In genomic region chr2:160287476-160287875, GRCh38 we compare ENCODE assay signal across 27 cellular contexts.
DNase-seq lines count a peak whose midpoint lies in the region; ATAC-seq and TF ChIP-seq lines count a peak whose summit lies in the region.
"Had no signal": no experiment of that assay in that cellular context is flagged by ENCODE, and none has a peak within 500 bp of the region (broad histone marks: within the 10 kb centered on the region; RNA-seq: fewer than 3 reads in every experiment).

No MANE protein-coding gene starts in this region.

- H3K79me2 ChIP-seq in GM23248 (ENCODE audit: insufficient read depth) = peaks cover 95% of the 10 kb centered on the region

- H3K4me1 ChIP-seq in GM23248 (ENCODE audit: insufficient read depth) = peaks cover 50% of the 10 kb centered on the region
- H3K4me1 ChIP-seq in testis = no peaks in the 10 kb centered on the region
- H3K4me1 ChIP-seq: body of pancreas had no signal

- CTCF ChIA-PET in CD4-positive, alpha-beta T cell (lab: Charles Lee) = no interaction called here

- no peaks in the 10 kb centered on the region for H3K9me3 Mint-ChIP-seq in CD4-positive, alpha-beta T cell
- H3K9me3 Mint-ChIP-seq in chondrocyte (ENCODE audit: low read depth) (peaks cover 2% of the 10 kb centered on the region), osteocyte (ENCODE audit: unreplicated experiment) (no peaks in the 10 kb centered on the region)
- H3K9me3 Mint-ChIP-seq in activated T-cell treated with anti-CD3 and anti-CD28 coated beads, Interleukin-2, amount 50 U/mL, for 72 hours = no peaks in the 10 kb centered on the region
- H3K9me3 Mint-ChIP-seq in activated naive CD4-positive, alpha-beta T cell treated with anti-CD3 and anti-CD28 coated beads, Interleukin-2, amount 50 U/mL, for 72 hours = no peaks in the 10 kb centered on the region
- H3K9me3 Mint-ChIP-seq: activated CD4-positive, alpha-beta T cell treated with anti-CD3 and anti-CD28 coated beads, Interleukin-2, amount 10 ng/mL, durations not matched to agents 24 days and 14 days; activated T-cell treated with anti-CD3 and anti-CD28 coated beads, Interleukin-2, amount 50 U/mL, for 24 hours; CD14-positive monocyte had no signal

- no peaks in the 10 kb centered on the region for H3K9me3 ChIP-seq in CD4-positive, alpha-beta T cell (ENCODE audit: control insufficient read depth, low read length)
- H3K9me3 ChIP-seq in GM23248 (ENCODE audit: low read depth) = no peaks in the 10 kb centered on the region
- no peaks in the 10 kb centered on the region for H3K9me3 ChIP-seq in testis
- H3K9me3 ChIP-seq: body of pancreas, spleen had no signal

- H3K27ac Mint-ChIP-seq in CD4-positive, alpha-beta T cell = peak overlapping the region; percentile 17
- H3K27ac Mint-ChIP-seq in chondrocyte (ENCODE audit: unreplicated experiment) (peak overlapping the region; percentile 99), osteocyte (ENCODE audit: unreplicated experiment) (peak overlapping the region; percentile 81)
- H3K27ac Mint-ChIP-seq in activated T-cell treated with anti-CD3 and anti-CD28 coated beads, Interleukin-2, amount 50 U/mL, for 72 hours = no peak overlapping the region
- peak overlapping the region in 1 of 2 donors; percentile 3 for H3K27ac Mint-ChIP-seq in activated naive CD4-positive, alpha-beta T cell treated with anti-CD3 and anti-CD28 coated beads, Interleukin-2, amount 50 U/mL, for 72 hours
- H3K27ac Mint-ChIP-seq: activated CD4-positive, alpha-beta T cell treated with anti-CD3 and anti-CD28 coated beads, Interleukin-2, amount 10 ng/mL, durations not matched to agents 24 days and 14 days had no signal

- H3K36me3 ChIP-seq in GM23248 (ENCODE audit: low read depth) = peaks cover 65% of the 10 kb centered on the region
- no peaks in the 10 kb centered on the region for H3K36me3 ChIP-seq in testis (ENCODE audit: low read depth, missing control alignments)

- H3K4me1 Mint-ChIP-seq in CD4-positive, alpha-beta T cell (ENCODE audit: low read depth) = peaks cover 21% of the 10 kb centered on the region
- H3K4me1 Mint-ChIP-seq in chondrocyte (ENCODE audit: low read depth) (peaks cover 69% of the 10 kb centered on the region), osteocyte (ENCODE audit: unreplicated experiment) (peaks cover 54% of the 10 kb centered on the region)
- H3K4me1 Mint-ChIP-seq in activated T-cell treated with anti-CD3 and anti-CD28 coated beads, Interleukin-2, amount 50 U/mL, for 72 hours (ENCODE audit: low read depth) = peaks cover 26% of the 10 kb centered on the region

- no peak overlapping the region for H3K27ac ChIP-seq in CD4-positive, alpha-beta T cell (ENCODE audit: low read depth, low read length)
- 0 out of 2 replicates have a peak overlapping the region, but pooled peaks have one; percentile 98 for H3K27ac ChIP-seq in GM23248
- no peak overlapping the region for H3K27ac ChIP-seq in testis
- H3K27ac ChIP-seq: body of pancreas, spleen had no signal

- H3F3A ChIP-seq in GM23248 (ENCODE audit: insufficient read depth) = peaks cover 81% of the 10 kb centered on the region

- no peak overlapping the region for H2AFZ ChIP-seq in GM23248

- no peak for TF ChIP-seq CTCF in CD4-positive, alpha-beta T cell (IDR thresholded peaks at IDR 0.05)
- TF ChIP-seq CTCF in chondrocyte (IDR thresholded peaks at IDR 0.05) (peak; percentile 31), osteocyte (IDR thresholded peaks at IDR 0.05) (no peak), testis (IDR thresholded peaks at IDR 0.05) (no peak)

- TF ChIP-seq POLR2A in testis (IDR thresholded peaks at IDR 0.05) = no peak

- H3K4me3 ChIP-seq in GM23248 (no peak overlapping the region), testis (no peak overlapping the region)
- H3K4me3 ChIP-seq: body of pancreas, spleen had no signal

- DNase-seq in CD4-positive, alpha-beta T cell = no peak
- DNase-seq in GM23248 = no peak
- no peak for DNase-seq in chondrocyte (ENCODE audit: low spot score)
- DNase-seq in osteocyte (ENCODE audit: extremely low spot score, unreplicated experiment) = no peak
- DNase-seq in activated T-cell treated with anti-CD3 and anti-CD28 coated beads, Interleukin-2, amount 50 U/mL, for 72 hours = no peak
- DNase-seq in activated naive CD4-positive, alpha-beta T cell treated with anti-CD3 and anti-CD28 coated beads, Interleukin-2, amount 50 U/mL, for 72 hours (ENCODE audit: low spot score in 2 of 2) = no peak
- DNase-seq in testis = no peak
- DNase-seq: activated CD4-positive, alpha-beta T cell treated with anti-CD3 and anti-CD28 coated beads, Interleukin-2, amount 10 ng/mL, durations not matched to agents 24 days and 14 days; activated gamma-delta T cell treated with Interleukin-2 at 50 U/mL for 16 hours; activated T-cell treated with anti-CD3 and anti-CD28 coated beads, Interleukin-2, amount 50 U/mL, for 24 hours; body of pancreas; effector CD4-positive, alpha-beta T cell; KG1; mesendoderm; NCI-H1417 treated with DMSO at 0.1 percent for 48 hours; NCI-H2107; NCI-H510A treated with DMSO at 0.1 percent for 48 hours; NK-92 treated with Interleukin-12 subunit alpha and Interleukin-12 subunit beta, amount 100 ng/mL, for 24 hours; occipital lobe; PC-3; SIG-M5; spleen; stimulated activated CD4-positive, alpha-beta T cell treated with anti-CD3 and anti-CD28 coated beads, Interleukin-2, amount 100 ng/mL, for 48 hours; SW 1271; T1000 had no signal

- no peak for ATAC-seq in CD4-positive, alpha-beta T cell (ENCODE audit: poor library complexity)
- ATAC-seq in activated T-cell treated with anti-CD3 and anti-CD28 coated beads, Interleukin-2, amount 50 U/mL, for 72 hours (replicated peaks in 1 of 2) = no peak
- no peak for ATAC-seq in activated naive CD4-positive, alpha-beta T cell treated with anti-CD3 and anti-CD28 coated beads, Interleukin-2, amount 50 U/mL, for 72 hours
- ATAC-seq: body of pancreas, HCT116, PC-3 had no signal

- H3K9ac ChIP-seq in GM23248 = no peak overlapping the region

- no peaks in the 10 kb centered on the region for H3K27me3 ChIP-seq in CD4-positive, alpha-beta T cell (ENCODE audit: control insufficient read depth, insufficient read depth, low read length)
- no peaks in the 10 kb centered on the region for H3K27me3 ChIP-seq in GM23248 (replicated peaks; ENCODE audit: insufficient read depth)
- no peaks in the 10 kb centered on the region for H3K27me3 ChIP-seq in testis
- H3K27me3 ChIP-seq: body of pancreas, spleen had no signal

- intact Hi-C loops in CD4-positive, alpha-beta T cell (cut with DNase I, micrococcal nuclease) = no loop called here
- intact Hi-C loops in testis (cut with DNase I; ENCODE audit: low total_unique reads) = no loop called here

- H3K4me3 Mint-ChIP-seq in CD4-positive, alpha-beta T cell = no peak overlapping the region
- H3K4me3 Mint-ChIP-seq in chondrocyte (ENCODE audit: unreplicated experiment) = peak overlapping the region; percentile 38
- H3K4me3 Mint-ChIP-seq in osteocyte (ENCODE audit: unreplicated experiment) = no peak overlapping the region
- no peak overlapping the region for H3K4me3 Mint-ChIP-seq in activated T-cell treated with anti-CD3 and anti-CD28 coated beads, Interleukin-2, amount 50 U/mL, for 72 hours
- H3K4me3 Mint-ChIP-seq: activated CD4-positive, alpha-beta T cell treated with anti-CD3 and anti-CD28 coated beads, Interleukin-2, amount 10 ng/mL, durations not matched to agents 24 days and 14 days; activated T-cell treated with anti-CD3 and anti-CD28 coated beads, Interleukin-2, amount 50 U/mL, for 24 hours; CD14-positive monocyte had no signal

- in situ Hi-C loops in GM23248 (cut with MboI) = no loop called here

- no peaks in the 10 kb centered on the region for H4K20me1 ChIP-seq in GM23248 (ENCODE audit: insufficient read depth)

- POLR2A ChIA-PET in CD4-positive, alpha-beta T cell (lab: Charles Lee) = no interaction called here

- no peaks in the 10 kb centered on the region for H3K27me3 Mint-ChIP-seq in CD4-positive, alpha-beta T cell
- no peaks in the 10 kb centered on the region for H3K27me3 Mint-ChIP-seq in chondrocyte (ENCODE audit: low read depth)
- H3K27me3 Mint-ChIP-seq in osteocyte (ENCODE audit: unreplicated experiment) = no peaks in the 10 kb centered on the region
- no peaks in the 10 kb centered on the region for H3K27me3 Mint-ChIP-seq in activated T-cell treated with anti-CD3 and anti-CD28 coated beads, Interleukin-2, amount 50 U/mL, for 72 hours (ENCODE audit: low read depth)
- H3K27me3 Mint-ChIP-seq: activated CD4-positive, alpha-beta T cell treated with anti-CD3 and anti-CD28 coated beads, Interleukin-2, amount 10 ng/mL, durations not matched to agents 24 days and 14 days; activated T-cell treated with anti-CD3 and anti-CD28 coated beads, Interleukin-2, amount 50 U/mL, for 24 hours had no signal

- no peak overlapping the region for H3K4me2 ChIP-seq in GM23248 (ENCODE audit: unreplicated experiment)

- H3K9me2 ChIP-seq in GM23248 (ENCODE audit: insufficient read depth) = no peaks in the 10 kb centered on the region

- 65% methylated on average over 3 of the region's 3 CpGs for WGBS in GM23248 (ENCODE audit: low coverage in 1 of 2, low lambda C conversion rate in 2 of 2, missing lambda C conversion rate in 2 of 2), 2 experiments
- 52 to 72% methylated on average over 3 of the region's 3 CpGs for WGBS in testis, 2 donors

- H3K36me3 Mint-ChIP-seq in CD4-positive, alpha-beta T cell (ENCODE audit: low read depth) = peaks cover 79% of the 10 kb centered on the region
- H3K36me3 Mint-ChIP-seq in chondrocyte (ENCODE audit: low read depth) (peaks cover 41% of the 10 kb centered on the region), osteocyte (ENCODE audit: unreplicated experiment) (peaks cover 69% of the 10 kb centered on the region)
- H3K36me3 Mint-ChIP-seq in activated T-cell treated with anti-CD3 and anti-CD28 coated beads, Interleukin-2, amount 50 U/mL, for 72 hours (ENCODE audit: insufficient read depth in 2 of 2) = peaks cover 5 to 11% of the 10 kb centered on the region in 2 donors
- peaks cover 16 to 44% of the 10 kb centered on the region in 2 donors for H3K36me3 Mint-ChIP-seq in activated naive CD4-positive, alpha-beta T cell treated with anti-CD3 and anti-CD28 coated beads, Interleukin-2, amount 50 U/mL, for 72 hours
